In the genomic region with DNA sequence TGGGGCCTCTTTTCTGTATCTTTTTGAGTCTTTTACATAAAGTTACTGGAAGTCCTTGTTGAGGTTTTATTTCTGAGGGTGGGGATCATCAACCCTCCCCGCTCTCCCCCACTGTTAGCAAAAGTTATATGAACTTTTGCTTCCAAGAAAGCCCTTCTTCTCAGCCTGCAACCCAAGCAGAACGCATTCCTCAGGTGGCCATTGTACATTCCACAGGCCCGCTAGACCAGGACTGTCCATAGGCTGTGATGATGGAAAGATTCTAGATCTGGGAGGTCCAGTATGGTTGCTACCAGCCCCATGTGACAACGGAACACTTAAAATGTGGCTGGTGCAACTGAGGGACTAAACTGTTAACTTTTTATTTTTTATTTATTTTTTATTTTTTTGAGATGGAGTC, we compare ENCODE assay signal across 25 cellular contexts.
"Had no signal": no experiment of that assay in that cellular context is flagged by ENCODE, and none has a peak within 500 bp of the region (broad histone marks: within the 10 kb centered on the region; RNA-seq: fewer than 3 reads in every experiment).

No MANE protein-coding gene starts in this region.

- H3K9me3 Mint-ChIP-seq: dendritic cell treated with granulocyte-macrophage colony-stimulating factor and Interleukin-4, amounts not matched to agents 40 ng/mL and 50 ng/mL, for 4 days; endodermal cell; natural killer cell; neural progenitor cell had no signal

- H3K27ac Mint-ChIP-seq: dendritic cell treated with granulocyte-macrophage colony-stimulating factor and Interleukin-4, amounts not matched to agents 40 ng/mL and 50 ng/mL, for 4 days; endodermal cell; natural killer cell; neural progenitor cell; progenitor cell of endocrine pancreas had no signal

- H3K27ac ChIP-seq: colonic mucosa, epithelial cell of prostate, gastrocnemius medialis, neural progenitor cell, parathyroid adenoma, right lobe of liver, thoracic aorta, transverse colon, vagina had no signal

- H3K9me3 ChIP-seq: colonic mucosa, gastrocnemius medialis, right lobe of liver, thoracic aorta, transverse colon, vagina had no signal

- H3K4me3 Mint-ChIP-seq: dendritic cell treated with granulocyte-macrophage colony-stimulating factor and Interleukin-4, amounts not matched to agents 40 ng/mL and 50 ng/mL, for 4 days; endodermal cell; natural killer cell; neural progenitor cell had no signal

- ATAC-seq: esophagus mucosa; gastrocnemius medialis; left lobe of liver; natural killer cell; right lobe of liver; stimulated activated naive CD8-positive, alpha-beta T cell treated with anti-CD3 and anti-CD28 coated beads, Interleukin-15, Interleukin-2, amounts not matched to agents 100 U/mL and 50 U/mL, for 24 hours had no signal

- H3K4me1 Mint-ChIP-seq: endodermal cell, natural killer cell, neural progenitor cell had no signal

- H3K27me3 Mint-ChIP-seq: dendritic cell treated with granulocyte-macrophage colony-stimulating factor and Interleukin-4, amounts not matched to agents 40 ng/mL and 50 ng/mL, for 4 days; progenitor cell of endocrine pancreas had no signal

- DNase-seq: colonic mucosa; effector CD8-positive, alpha-beta T cell; endodermal cell; foreskin fibroblast; gastrocnemius medialis; head of caudate nucleus; mesenchymal stem cell; natural killer cell; right lobe of liver; stimulated activated CD4-positive, alpha-beta T cell treated with anti-CD3 and anti-CD28 coated beads, Interleukin-12 subunit alpha, Interleukin-12 subunit beta, amount 100 ng/mL, for 4 hours; stimulated activated CD4-positive, alpha-beta T cell treated with anti-CD3 and anti-CD28 coated beads, Interleukin-1b, Interleukin-23, amount 100 ng/mL, for 48 hours; stimulated activated CD4-positive, alpha-beta T cell treated with anti-CD3 and anti-CD28 coated beads, Interleukin-4, amount 100 ng/mL, for 1 hour; stimulated activated CD8-positive, alpha-beta memory T cell treated with anti-CD3 and anti-CD28 coated beads, Interleukin-4, amount 100 ng/mL, for 48 hours; stimulated activated naive CD8-positive, alpha-beta T cell treated with anti-CD3 and anti-CD28 coated beads, Interleukin-15, Interleukin-2, amounts not matched to agents 100 U/mL and 50 U/mL, for 24 hours; transverse colon had no signal

- H3K4me1 ChIP-seq: colonic mucosa, gastrocnemius medialis, neural progenitor cell, parathyroid adenoma, transverse colon, vagina had no signal

- H3K4me3 ChIP-seq: colonic mucosa, gastrocnemius medialis, neural progenitor cell, right lobe of liver, smooth muscle cell, thoracic aorta, transverse colon, vagina had no signal
